Comparison of ENCODE assay signal across 11 cellular contexts in genomic region chr10:80466724-80467326, GRCh38. TPM values are rescaled to one million over a fixed set of nuclear protein-coding genes. Genes with fewer than 3 reads are reported as not detected.
DNase-seq lines count a peak whose midpoint lies in the region; ATAC-seq and TF ChIP-seq lines count a peak whose summit lies in the region.
"Had no signal": no experiment of that assay in that cellular context is flagged by ENCODE, and none has a peak within 500 bp of the region (broad histone marks: within the 10 kb centered on the region; RNA-seq: fewer than 3 reads in every experiment).

No MANE protein-coding gene starts in this region.

- ATAC-seq in right cardiac atrium (no peak), left cardiac atrium (no peak)
- ATAC-seq in central memory CD8-positive, alpha-beta T cell (replicated peaks; ENCODE audit: extremely low read depth, poor library complexity, severe bottlenecking), result no peak
- no peak for ATAC-seq in natural killer cell treated with Interleukin-12 subunit alpha and Interleukin-12 subunit beta and Interleukin-15 and Interleukin-18, amount 100 ng/mL, for 72 hours
- ATAC-seq: sciatic nerve had no signal

- H2AFZ ChIP-seq in smooth muscle cell (ENCODE audit: low read depth), result no peak overlapping the region

- intact Hi-C loops in right cardiac atrium (cut with DNase I), result no loop called here
- intact Hi-C loops in left cardiac atrium (cut with DNase I), result no loop called here
- intact Hi-C loops in uterus (cut with DNase I; ENCODE audit: low total_unique reads), result no loop called here

- H3K36me3 Mint-ChIP-seq in central memory CD8-positive, alpha-beta T cell (ENCODE audit: insufficient read depth), result peaks cover 18% of the 10 kb centered on the region
- peaks cover 4% of the 10 kb centered on the region for H3K36me3 Mint-ChIP-seq in natural killer cell treated with Interleukin-12 subunit alpha and Interleukin-12 subunit beta and Interleukin-15 and Interleukin-18, amount 100 ng/mL, for 72 hours

- H3K27me3 ChIP-seq in right cardiac atrium (ENCODE audit: control insufficient read depth, insufficient read depth) (no peaks in the 10 kb centered on the region), uterus (no peaks in the 10 kb centered on the region), smooth muscle cell (ENCODE audit: low read depth) (no peaks in the 10 kb centered on the region)

- WGBS in right cardiac atrium, result 64% methylated on average over 10 of the region's 10 CpGs
- 69% methylated on average over 10 of the region's 10 CpGs for WGBS in smooth muscle cell (ENCODE audit: low lambda C conversion rate)

- peaks cover 15% of the 10 kb centered on the region for H3F3A ChIP-seq in smooth muscle cell (ENCODE audit: low read depth)

- no peak for TF ChIP-seq CTCF in uterus (IDR thresholded peaks at IDR 0.05)
- no peak for TF ChIP-seq CTCF in smooth muscle cell (IDR thresholded peaks at IDR 0.05; ENCODE audit: borderline replicate concordance, insufficient read depth, poor library complexity, severe bottlenecking)

- H3K27ac Mint-ChIP-seq in central memory CD8-positive, alpha-beta T cell (ENCODE audit: low read depth), result peak overlapping the region; percentile 92
- peak overlapping the region; percentile 75 to 95 for H3K27ac Mint-ChIP-seq in natural killer cell treated with Interleukin-12 subunit alpha and Interleukin-12 subunit beta and Interleukin-15 and Interleukin-18, amount 100 ng/mL, for 72 hours

- peaks cover 93% of the 10 kb centered on the region for H3K4me1 Mint-ChIP-seq in central memory CD8-positive, alpha-beta T cell
- peaks cover 88 to 90% of the 10 kb centered on the region in 2 donors for H3K4me1 Mint-ChIP-seq in natural killer cell treated with Interleukin-12 subunit alpha and Interleukin-12 subunit beta and Interleukin-15 and Interleukin-18, amount 100 ng/mL, for 72 hours (ENCODE audit: low read depth in 2 of 2)

- H3K4me2 ChIP-seq in smooth muscle cell, result no peak overlapping the region

- peaks cover 47% of the 10 kb centered on the region for H3K4me1 ChIP-seq in right cardiac atrium (ENCODE audit: control insufficient read depth, insufficient read depth, low read length)
- peaks cover 6 to 29% of the 10 kb centered on the region in 2 donors for H3K4me1 ChIP-seq in uterus
- H3K4me1 ChIP-seq in smooth muscle cell (ENCODE audit: low read depth), result peaks cover 67% of the 10 kb centered on the region

- H3K9me3 ChIP-seq in right cardiac atrium (ENCODE audit: control insufficient read depth, low read length) (no peaks in the 10 kb centered on the region), uterus (no peaks in the 10 kb centered on the region), smooth muscle cell (replicated peaks; ENCODE audit: low read depth) (no peaks in the 10 kb centered on the region)

- no peak for TF ChIP-seq POLR2A in uterus (IDR thresholded peaks at IDR 0.05)

- no peaks in the 10 kb centered on the region for H3K9me3 Mint-ChIP-seq in central memory CD8-positive, alpha-beta T cell
- no peaks in the 10 kb centered on the region for H3K9me3 Mint-ChIP-seq in natural killer cell treated with Interleukin-12 subunit alpha and Interleukin-12 subunit beta and Interleukin-15 and Interleukin-18, amount 100 ng/mL, for 72 hours

- H4K20me1 ChIP-seq in smooth muscle cell (ENCODE audit: low read depth), result peaks cover 84% of the 10 kb centered on the region

- no peaks in the 10 kb centered on the region for H3K27me3 Mint-ChIP-seq in central memory CD8-positive, alpha-beta T cell
- H3K27me3 Mint-ChIP-seq in natural killer cell treated with Interleukin-12 subunit alpha and Interleukin-12 subunit beta and Interleukin-15 and Interleukin-18, amount 100 ng/mL, for 72 hours, result no peaks in the 10 kb centered on the region

- DNase-seq in right cardiac atrium (no peak), left cardiac atrium (no peak), uterus (no peak), AG08396 (ENCODE audit: low spot score) (no peak), smooth muscle cell (lab: John Stamatoyannopoulos, UW; ENCODE audit: unreplicated experiment) (no peak), mucosa of gallbladder (ENCODE audit: low spot score) (no peak)
- DNase-seq in central memory CD8-positive, alpha-beta T cell (ENCODE audit: low spot score in 2 of 2), result no peak
- DNase-seq in natural killer cell treated with Interleukin-12 subunit alpha and Interleukin-12 subunit beta and Interleukin-15 and Interleukin-18, amount 100 ng/mL, for 72 hours (ENCODE audit: low spot score), result no peak
- DNase-seq: activated CD4-positive, alpha-beta T cell treated with anti-CD3 and anti-CD28 coated beads, Interleukin-2, amount 50 U/mL, for 48 hours; NCI-H1105 treated with DMSO at 0.1 percent for 48 hours had no signal

- H3K36me3 ChIP-seq in uterus (no peaks in the 10 kb centered on the region), smooth muscle cell (ENCODE audit: low read depth) (no peaks in the 10 kb centered on the region)

- H3K4me3 ChIP-seq in right cardiac atrium (ENCODE audit: low read length) (no peak overlapping the region), uterus (no peak overlapping the region), smooth muscle cell (no peak overlapping the region)

- H3K79me2 ChIP-seq in smooth muscle cell (ENCODE audit: low read depth), result peaks cover 92% of the 10 kb centered on the region

- peak overlapping the region; percentile 73 for H3K4me3 Mint-ChIP-seq in central memory CD8-positive, alpha-beta T cell
- peak overlapping the region; percentile 70 for H3K4me3 Mint-ChIP-seq in natural killer cell treated with Interleukin-12 subunit alpha and Interleukin-12 subunit beta and Interleukin-15 and Interleukin-18, amount 100 ng/mL, for 72 hours

- peak overlapping the region; percentile 66 for H3K27ac ChIP-seq in right cardiac atrium (ENCODE audit: low read length)
- H3K27ac ChIP-seq in uterus, result peak overlapping the region; percentile 68 to 83
- H3K27ac ChIP-seq in smooth muscle cell (ENCODE audit: low read depth), result no peak overlapping the region

- H3K9ac ChIP-seq in smooth muscle cell (ENCODE audit: low read depth), result no peak overlapping the region

RNA-seq across cellular contexts. Expression of gene TSPAN14, which starts 12.7 kb away (rescaled TPM):
- total RNA-seq in right cardiac atrium (10 to 100 TPM; 24.4 to 44.1 (median 34.1) TPM), left cardiac atrium (10 to 100 TPM; 44.3 to 51.0 TPM), uterus (100 to 1,000 TPM in 1 of 4 donors, 10 to 100 TPM in 3; 37.1 to 110 (median 66.1) TPM), smooth muscle cell (39.8 and 42.7 TPM in 2 replicates), mucosa of gallbladder (124 TPM)
- polyA plus RNA-seq in right cardiac atrium (27.6 TPM), smooth muscle cell (46.3 and 82.5 TPM in 2 replicates)
- total RNA-seq in natural killer cell treated with Interleukin-12 subunit alpha and Interleukin-12 subunit beta and Interleukin-15 and Interleukin-18, amount 100 ng/mL, for 72 hours, result 10 to 100 TPM; 56.5 to 76.6 TPM

RNA-seq across cellular contexts. Expression of gene PRXL2A, which starts 58.5 kb away (rescaled TPM):
- 100 to 1,000 TPM in 2 of 4 donors, 10 to 100 TPM in 2; 91.3 to 162 (median 100) TPM for total RNA-seq in right cardiac atrium
- polyA plus RNA-seq in right cardiac atrium, result 105 TPM
- total RNA-seq in left cardiac atrium, result 100 to 1,000 TPM; 112 to 120 TPM
- total RNA-seq in natural killer cell treated with Interleukin-12 subunit alpha and Interleukin-12 subunit beta and Interleukin-15 and Interleukin-18, amount 100 ng/mL, for 72 hours, result 1 to 10 TPM; 6.4 to 9.7 TPM
- total RNA-seq in uterus, result 10 to 100 TPM; 12.3 to 70.7 (median 50.9) TPM
- total RNA-seq in smooth muscle cell, result 28.8 and 43.6 TPM in 2 replicates
- 80.0 and 82.0 TPM in 2 replicates for polyA plus RNA-seq in smooth muscle cell
- 63.6 TPM for total RNA-seq in mucosa of gallbladder
